1 cellular context compared by ENCODE assay signal in genomic region chr7:26237035-26237807, GRCh38.
TF ChIP-seq lines count a peak whose summit lies in the region.

No MANE protein-coding gene starts in this region.

TF ChIP-seq in GM23338, 12 proteins besides CTCF, POLR2A, EP300 and RAD21:
- no peak for TF ChIP-seq ETS1 (IDR thresholded peaks at IDR 0.05)
- TF ChIP-seq EZH2phosphoT487 (IDR thresholded peaks at IDR 0.05; ENCODE audit: unreplicated experiment) = no peak
- no peak for TF ChIP-seq ZNF462 (CRISPR knock-in tag; IDR thresholded peaks at IDR 0.05)
- no peak for TF ChIP-seq STAT1 (IDR thresholded peaks at IDR 0.05; ENCODE audit: unreplicated experiment)
- no peak for TF ChIP-seq JUNB (IDR thresholded peaks at IDR 0.05; ENCODE audit: unreplicated experiment)
- no peak for TF ChIP-seq EZH2 (IDR thresholded peaks at IDR 0.05; ENCODE audit: low read depth, unreplicated experiment)
- TF ChIP-seq ZNF114 (CRISPR knock-in tag; IDR thresholded peaks at IDR 0.05) = no peak
- TF ChIP-seq POLR2AphosphoS5 (IDR thresholded peaks at IDR 0.05; ENCODE audit: low read depth) = no peak
